1 cellular context compared by ENCODE assay signal in the genomic region with DNA sequence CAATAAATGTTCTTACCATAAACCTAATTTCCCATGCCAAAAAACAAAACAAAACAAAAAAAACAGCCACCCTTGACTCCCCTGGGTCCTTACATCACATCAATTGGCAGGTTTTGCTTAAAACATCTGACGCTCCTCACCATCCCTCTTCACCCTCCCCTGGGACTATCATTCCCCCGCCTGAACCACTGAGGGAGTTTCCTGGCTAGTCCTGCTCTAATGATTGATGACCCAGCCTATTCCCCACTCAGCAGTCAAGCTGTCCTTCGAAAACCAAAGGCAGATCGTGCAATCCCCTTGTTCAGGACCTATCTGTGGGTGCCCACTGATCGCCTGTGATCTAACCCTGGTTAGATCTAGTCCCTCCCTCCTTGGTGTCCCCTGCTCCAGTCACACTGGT.
TF ChIP-seq lines count a peak whose summit lies in the region.

No MANE protein-coding gene starts in this region.

TF ChIP-seq in GM12878, 131 proteins besides CTCF, POLR2A, EP300 and RAD21 (continued from another document and continues in another):
- peak; percentile 96 for TF ChIP-seq ZNF687 (IDR thresholded peaks at IDR 0.05)
- peak; percentile 86 for TF ChIP-seq MTA2 (IDR thresholded peaks at IDR 0.05; ENCODE audit: low read depth)
- TF ChIP-seq SMAD1 (IDR thresholded peaks at IDR 0.05; ENCODE audit: low read depth, partially characterized antibody) = peak; percentile 87
- peak; percentile 88 for TF ChIP-seq TCF12 (IDR thresholded peaks at IDR 0.05; ENCODE audit: low read depth, low read length)
- TF ChIP-seq PAX5 (IDR thresholded peaks at IDR 0.05; ENCODE audit: borderline replicate concordance, low read depth, low read length) = peak; percentile 84
- TF ChIP-seq KDM1A (IDR thresholded peaks at IDR 0.05; ENCODE audit: borderline replicate concordance) = no peak
- peak; percentile 92 for TF ChIP-seq YBX1 (IDR thresholded peaks at IDR 0.05)
- TF ChIP-seq HCFC1 (IDR thresholded peaks at IDR 0.05; ENCODE audit: low read length) = no peak
- peak; percentile 56; the same call in 2 of the 3 replicates for TF ChIP-seq POU2F2 (IDR thresholded peaks at IDR 0.05; ENCODE audit: borderline replicate concordance, low read depth, low read length)
- TF ChIP-seq, protein P1, sequence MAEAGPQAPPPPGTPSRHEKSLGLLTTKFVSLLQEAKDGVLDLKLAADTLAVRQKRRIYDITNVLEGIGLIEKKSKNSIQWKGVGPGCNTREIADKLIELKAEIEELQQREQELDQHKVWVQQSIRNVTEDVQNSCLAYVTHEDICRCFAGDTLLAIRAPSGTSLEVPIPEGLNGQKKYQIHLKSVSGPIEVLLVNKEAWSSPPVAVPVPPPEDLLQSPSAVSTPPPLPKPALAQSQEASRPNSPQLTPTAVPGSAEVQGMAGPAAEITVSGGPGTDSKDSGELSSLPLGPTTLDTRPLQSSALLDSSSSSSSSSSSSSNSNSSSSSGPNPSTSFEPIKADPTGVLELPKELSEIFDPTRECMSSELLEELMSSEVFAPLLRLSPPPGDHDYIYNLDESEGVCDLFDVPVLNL (IDR thresholded peaks at IDR 0.05; ENCODE audit: low read depth, low read length) = no peak
- peak; percentile 89 for TF ChIP-seq NBN (IDR thresholded peaks at IDR 0.05)
- no peak; the same call in 1 of the 2 replicates for TF ChIP-seq JUNB (IDR thresholded peaks at IDR 0.05)
- no peak for TF ChIP-seq MTA3 (IDR thresholded peaks at IDR 0.05; ENCODE audit: borderline replicate concordance, low read length)
- TF ChIP-seq ZBED1 (IDR thresholded peaks at IDR 0.05; ENCODE audit: borderline replicate concordance) = no peak
- TF ChIP-seq STAT1 (conservative IDR thresholded peaks at IDR 0.05) = no peak
- peak; percentile 37; the same call in 1 of the 2 replicates for TF ChIP-seq CREM (IDR thresholded peaks at IDR 0.05; ENCODE audit: low read depth)
- TF ChIP-seq, protein P2, sequence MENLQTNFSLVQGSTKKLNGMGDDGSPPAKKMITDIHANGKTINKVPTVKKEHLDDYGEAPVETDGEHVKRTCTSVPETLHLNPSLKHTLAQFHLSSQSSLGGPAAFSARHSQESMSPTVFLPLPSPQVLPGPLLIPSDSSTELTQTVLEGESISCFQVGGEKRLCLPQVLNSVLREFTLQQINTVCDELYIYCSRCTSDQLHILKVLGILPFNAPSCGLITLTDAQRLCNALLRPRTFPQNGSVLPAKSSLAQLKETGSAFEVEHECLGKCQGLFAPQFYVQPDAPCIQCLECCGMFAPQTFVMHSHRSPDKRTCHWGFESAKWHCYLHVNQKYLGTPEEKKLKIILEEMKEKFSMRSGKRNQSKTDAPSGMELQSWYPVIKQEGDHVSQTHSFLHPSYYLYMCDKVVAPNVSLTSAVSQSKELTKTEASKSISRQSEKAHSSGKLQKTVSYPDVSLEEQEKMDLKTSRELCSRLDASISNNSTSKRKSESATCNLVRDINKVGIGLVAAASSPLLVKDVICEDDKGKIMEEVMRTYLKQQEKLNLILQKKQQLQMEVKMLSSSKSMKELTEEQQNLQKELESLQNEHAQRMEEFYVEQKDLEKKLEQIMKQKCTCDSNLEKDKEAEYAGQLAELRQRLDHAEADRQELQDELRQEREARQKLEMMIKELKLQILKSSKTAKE (IDR thresholded peaks at IDR 0.05; ENCODE audit: low read depth, poor library complexity, severe bottlenecking) = peak; percentile 72
- TF ChIP-seq BHLHE40 (IDR thresholded peaks at IDR 0.05; ENCODE audit: borderline replicate concordance in 1 of 2, low read depth in 2 of 2, low read length in 1 of 2) = peak; percentile 59 to 64
- peak; percentile 77; the same call in 1 of the 2 replicates for TF ChIP-seq HDGF (IDR thresholded peaks at IDR 0.05)
- TF ChIP-seq, protein P3, sequence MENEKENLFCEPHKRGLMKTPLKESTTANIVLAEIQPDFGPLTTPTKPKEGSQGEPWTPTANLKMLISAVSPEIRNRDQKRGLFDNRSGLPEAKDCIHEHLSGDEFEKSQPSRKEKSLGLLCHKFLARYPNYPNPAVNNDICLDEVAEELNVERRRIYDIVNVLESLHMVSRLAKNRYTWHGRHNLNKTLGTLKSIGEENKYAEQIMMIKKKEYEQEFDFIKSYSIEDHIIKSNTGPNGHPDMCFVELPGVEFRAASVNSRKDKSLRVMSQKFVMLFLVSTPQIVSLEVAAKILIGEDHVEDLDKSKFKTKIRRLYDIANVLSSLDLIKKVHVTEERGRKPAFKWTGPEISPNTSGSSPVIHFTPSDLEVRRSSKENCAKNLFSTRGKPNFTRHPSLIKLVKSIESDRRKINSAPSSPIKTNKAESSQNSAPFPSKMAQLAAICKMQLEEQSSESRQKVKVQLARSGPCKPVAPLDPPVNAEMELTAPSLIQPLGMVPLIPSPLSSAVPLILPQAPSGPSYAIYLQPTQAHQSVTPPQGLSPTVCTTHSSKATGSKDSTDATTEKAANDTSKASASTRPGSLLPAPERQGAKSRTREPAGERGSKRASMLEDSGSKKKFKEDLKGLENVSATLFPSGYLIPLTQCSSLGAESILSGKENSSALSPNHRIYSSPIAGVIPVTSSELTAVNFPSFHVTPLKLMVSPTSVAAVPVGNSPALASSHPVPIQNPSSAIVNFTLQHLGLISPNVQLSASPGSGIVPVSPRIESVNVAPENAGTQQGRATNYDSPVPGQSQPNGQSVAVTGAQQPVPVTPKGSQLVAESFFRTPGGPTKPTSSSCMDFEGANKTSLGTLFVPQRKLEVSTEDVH (IDR thresholded peaks at IDR 0.05; ENCODE audit: low read depth, partially characterized antibody) = no peak
- peak; percentile 86 for TF ChIP-seq IKZF1 (conservative IDR thresholded peaks at IDR 0.05)
- peak; percentile 99 for TF ChIP-seq MEF2B (IDR thresholded peaks at IDR 0.05; ENCODE audit: partially characterized antibody, poor library complexity, severe bottlenecking)
- peak; percentile 94 for TF ChIP-seq PKNOX1 (IDR thresholded peaks at IDR 0.05)
- TF ChIP-seq ASH2L (IDR thresholded peaks at IDR 0.05; ENCODE audit: borderline replicate concordance, low read depth) = no peak
- TF ChIP-seq NFIC (IDR thresholded peaks at IDR 0.05; ENCODE audit: low read depth, low read length) = peak; percentile 63; the same call in 1 of the 2 replicates
- peak; percentile 89 to 91 for TF ChIP-seq IKZF2 (IDR thresholded peaks at IDR 0.05)
- TF ChIP-seq BCL11A (IDR thresholded peaks at IDR 0.05; ENCODE audit: low read depth, low read length) = peak; percentile 90
- TF ChIP-seq TARDBP (IDR thresholded peaks at IDR 0.05; ENCODE audit: borderline replicate concordance) = no peak
- TF ChIP-seq, protein P4, sequence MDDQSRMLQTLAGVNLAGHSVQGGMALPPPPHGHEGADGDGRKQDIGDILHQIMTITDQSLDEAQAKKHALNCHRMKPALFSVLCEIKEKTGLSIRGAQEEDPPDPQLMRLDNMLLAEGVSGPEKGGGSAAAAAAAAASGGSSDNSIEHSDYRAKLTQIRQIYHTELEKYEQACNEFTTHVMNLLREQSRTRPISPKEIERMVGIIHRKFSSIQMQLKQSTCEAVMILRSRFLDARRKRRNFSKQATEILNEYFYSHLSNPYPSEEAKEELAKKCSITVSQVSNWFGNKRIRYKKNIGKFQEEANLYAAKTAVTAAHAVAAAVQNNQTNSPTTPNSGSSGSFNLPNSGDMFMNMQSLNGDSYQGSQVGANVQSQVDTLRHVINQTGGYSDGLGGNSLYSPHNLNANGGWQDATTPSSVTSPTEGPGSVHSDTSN (IDR thresholded peaks at IDR 0.05; ENCODE audit: insufficient replicate concordance, low read depth, low read length) = peak; percentile 91
- no peak for TF ChIP-seq TCF3 (IDR thresholded peaks at IDR 0.05; ENCODE audit: borderline replicate concordance, insufficient read depth, low read depth, low read length)
- TF ChIP-seq RELA (IDR thresholded peaks at IDR 0.05; ENCODE audit: borderline replicate concordance, partially characterized antibody) = peak; percentile 94
- TF ChIP-seq FOXM1 (IDR thresholded peaks at IDR 0.05; ENCODE audit: low read depth, low read length) = peak; percentile 42; the same call in 1 of the 2 replicates
- TF ChIP-seq CREB1 (IDR thresholded peaks at IDR 0.05; ENCODE audit: low read depth) = peak; percentile 40; the same call in 1 of the 2 replicates
- TF ChIP-seq CHD2 (IDR thresholded peaks at IDR 0.05; ENCODE audit: borderline replicate concordance, low read depth, low read length) = peak; percentile 78
- TF ChIP-seq ATF7 (IDR thresholded peaks at IDR 0.05; ENCODE audit: low read depth) = peak; percentile 93
- no peak for TF ChIP-seq SUZ12 (IDR thresholded peaks at IDR 0.05; ENCODE audit: unreplicated experiment)
- TF ChIP-seq STAT3 (IDR thresholded peaks at IDR 0.05; ENCODE audit: low read depth, low read length) = no peak
- TF ChIP-seq, protein P5, sequence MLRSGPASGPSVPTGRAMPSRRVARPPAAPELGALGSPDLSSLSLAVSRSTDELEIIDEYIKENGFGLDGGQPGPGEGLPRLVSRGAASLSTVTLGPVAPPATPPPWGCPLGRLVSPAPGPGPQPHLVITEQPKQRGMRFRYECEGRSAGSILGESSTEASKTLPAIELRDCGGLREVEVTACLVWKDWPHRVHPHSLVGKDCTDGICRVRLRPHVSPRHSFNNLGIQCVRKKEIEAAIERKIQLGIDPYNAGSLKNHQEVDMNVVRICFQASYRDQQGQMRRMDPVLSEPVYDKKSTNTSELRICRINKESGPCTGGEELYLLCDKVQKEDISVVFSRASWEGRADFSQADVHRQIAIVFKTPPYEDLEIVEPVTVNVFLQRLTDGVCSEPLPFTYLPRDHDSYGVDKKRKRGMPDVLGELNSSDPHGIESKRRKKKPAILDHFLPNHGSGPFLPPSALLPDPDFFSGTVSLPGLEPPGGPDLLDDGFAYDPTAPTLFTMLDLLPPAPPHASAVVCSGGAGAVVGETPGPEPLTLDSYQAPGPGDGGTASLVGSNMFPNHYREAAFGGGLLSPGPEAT (IDR thresholded peaks at IDR 0.05; ENCODE audit: low read depth) = peak; percentile 97
- peak; percentile 66 for TF ChIP-seq GATAD2B (conservative IDR thresholded peaks at IDR 0.05; ENCODE audit: low read depth)
- TF ChIP-seq BMI1 (IDR thresholded peaks at IDR 0.05; ENCODE audit: borderline replicate concordance) = no peak; the same call in 1 of the 2 replicates
- peak; percentile 74 for TF ChIP-seq DPF2 (IDR thresholded peaks at IDR 0.05)
- TF ChIP-seq ZNF384 (IDR thresholded peaks at IDR 0.05; ENCODE audit: borderline replicate concordance, low read depth, low read length) = peak; percentile 89
- TF ChIP-seq CBX5 (IDR thresholded peaks at IDR 0.05; ENCODE audit: low read depth) = no peak
- no peak for TF ChIP-seq ESRRA (IDR thresholded peaks at IDR 0.05; ENCODE audit: low read length)
- peak; percentile 95 for TF ChIP-seq BCL3 (IDR thresholded peaks at IDR 0.05; ENCODE audit: borderline replicate concordance, insufficient read depth, low read depth, low read length, poor library complexity, severe bottlenecking)
- TF ChIP-seq CBFB (IDR thresholded peaks at IDR 0.05; ENCODE audit: low read depth) = 0 out of 2 replicates have a peak, but pooled peaks have one; percentile 40
- TF ChIP-seq SMC3 (IDR thresholded peaks at IDR 0.05; ENCODE audit: borderline replicate concordance, low read length) = peak; percentile 40; the same call in 1 of the 2 replicates
- peak; percentile 88 for TF ChIP-seq RUNX3 (IDR thresholded peaks at IDR 0.05; ENCODE audit: low read length)
- TF ChIP-seq, protein P6, sequence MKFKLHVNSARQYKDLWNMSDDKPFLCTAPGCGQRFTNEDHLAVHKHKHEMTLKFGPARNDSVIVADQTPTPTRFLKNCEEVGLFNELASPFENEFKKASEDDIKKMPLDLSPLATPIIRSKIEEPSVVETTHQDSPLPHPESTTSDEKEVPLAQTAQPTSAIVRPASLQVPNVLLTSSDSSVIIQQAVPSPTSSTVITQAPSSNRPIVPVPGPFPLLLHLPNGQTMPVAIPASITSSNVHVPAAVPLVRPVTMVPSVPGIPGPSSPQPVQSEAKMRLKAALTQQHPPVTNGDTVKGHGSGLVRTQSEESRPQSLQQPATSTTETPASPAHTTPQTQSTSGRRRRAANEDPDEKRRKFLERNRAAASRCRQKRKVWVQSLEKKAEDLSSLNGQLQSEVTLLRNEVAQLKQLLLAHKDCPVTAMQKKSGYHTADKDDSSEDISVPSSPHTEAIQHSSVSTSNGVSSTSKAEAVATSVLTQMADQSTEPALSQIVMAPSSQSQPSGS (IDR thresholded peaks at IDR 0.05; ENCODE audit: low read length) = peak; percentile 86
